ENCODE assay signal across 23 cellular contexts in genomic region chr10:103885617-103886016, GRCh38. TPM values are rescaled to one million over a fixed set of nuclear protein-coding genes. Genes with fewer than 3 reads are reported as not detected.
DNase-seq lines count a peak whose midpoint lies in the region; ATAC-seq and TF ChIP-seq lines count a peak whose summit lies in the region.
"Had no signal": no experiment of that assay in that cellular context is flagged by ENCODE, and none has a peak within 500 bp of the region (broad histone marks: within the 10 kb centered on the region; RNA-seq: fewer than 3 reads in every experiment).

No MANE protein-coding gene starts in this region.

- in situ Hi-C loops in brain microvascular endothelial cell (cut with HindIII; ENCODE audit: low pct_ligation_motif_present, low sequenced_read_pairs) (no loop called here), G401 (cut with HindIII; ENCODE audit: low sequenced_read_pairs) (no loop called here)

- H3K9me3 ChIP-seq in left ventricle myocardium inferior (replicated peaks) (no peaks in the 10 kb centered on the region), right atrium auricular region (no peaks in the 10 kb centered on the region), aorta (ENCODE audit: control insufficient read depth, low read length) (no peaks in the 10 kb centered on the region)
- H3K9me3 ChIP-seq: A549, HAP-1, SK-N-SH, upper lobe of right lung had no signal

- H3K27ac ChIP-seq in left ventricle myocardium inferior (replicated peaks): peak overlapping the region; percentile 47
- peak overlapping the region; percentile 64 for H3K27ac ChIP-seq in brain microvascular endothelial cell
- peak overlapping the region; percentile 3 to 32 for H3K27ac ChIP-seq in right atrium auricular region
- peak overlapping the region in 1 of 2 donors; percentile 58 for H3K27ac ChIP-seq in aorta (ENCODE audit: low read depth in 1 of 2, low read length in 2 of 2)
- H3K27ac ChIP-seq: C4-2B, upper lobe of right lung, VCaP had no signal

- H3K4me3 ChIP-seq in left ventricle myocardium inferior (no peak overlapping the region), brain microvascular endothelial cell (ENCODE audit: low read depth, low read length) (no peak overlapping the region), right atrium auricular region (no peak overlapping the region), aorta (ENCODE audit: low read length in 2 of 2) (no peak overlapping the region)
- H3K4me3 ChIP-seq: A549, HAP-1, upper lobe of right lung had no signal

- H3K36me3 ChIP-seq in left ventricle myocardium inferior (peaks cover 42% of the 10 kb centered on the region), brain microvascular endothelial cell (replicated peaks) (peaks cover 16% of the 10 kb centered on the region), right atrium auricular region (peaks cover 39% of the 10 kb centered on the region), aorta (ENCODE audit: control insufficient read depth in 1 of 2, insufficient read depth in 2 of 2, low read length in 1 of 2) (peaks cover 0 to 6% of the 10 kb centered on the region in 2 donors)
- H3K36me3 ChIP-seq: HAP-1 had no signal

- DNase-seq in left ventricle myocardium inferior: no peak
- DNase-seq in cardiac septum (ENCODE audit: low spot score): no peak
- peak; percentile 90 for DNase-seq in brain microvascular endothelial cell
- no peak for DNase-seq in right atrium auricular region (ENCODE audit: low spot score)
- no peak for DNase-seq in aorta
- no peak for DNase-seq in G401 (ENCODE audit: low spot score)
- no peak for DNase-seq in NOMO-1 (lab: John Stamatoyannopoulos, UW; ENCODE audit: unreplicated experiment in 2 of 2)
- DNase-seq: activated CD4-positive, alpha-beta T cell treated with anti-CD3 and anti-CD28 coated beads, Interleukin-2, amount 50 U/mL, for 1 hour; activated naive CD8-positive, alpha-beta T cell treated with anti-CD3 and anti-CD28 coated beads, Interleukin-2, amount 10 ng/mL, durations not matched to agents 7 days and 5 days; Calu3; mesendoderm; NCI-H1105 treated with DMSO at 0.1 percent for 48 hours; NCI-H2107; NCI-H510A treated with DMSO at 0.1 percent for 48 hours; retina; SK-N-SH; stimulated activated CD8-positive, alpha-beta memory T cell treated with anti-CD3 and anti-CD28 coated beads, Interleukin-4, amount 100 ng/mL, for 48 hours; upper lobe of right lung had no signal

- ATAC-seq in aorta (ENCODE audit: low FRiP score) (peak; percentile 49), HG02798 (IDR thresholded peaks at IDR 0.05; ENCODE audit: poor library complexity, unreplicated experiment) (no peak)

- intact Hi-C loops in left ventricle myocardium inferior (cut with micrococcal nuclease): loop anchor here (2.0 to 10.0 kb wide), 3 partner anchors 79 to 323 kb away; partner anchors contain the start of genes SFR1 and SLK
- intact Hi-C loops in cardiac septum (cut with DNase I): loop anchor here (1.0 to 5.0 kb wide), 3 partner anchors 82 to 172 kb away; partner anchors contain the start of gene SLK
- intact Hi-C loops in aorta (cut with DNase I): loop anchor here (5.0 to 10.0 kb wide), 4 partner anchors 82 to 327 kb away; partner anchors contain the start of genes SLK (in 2 of the 2) and SFR1 (in 1 of the 2)

- H3K27me3 ChIP-seq in left ventricle myocardium inferior (ENCODE audit: low read depth): no peaks in the 10 kb centered on the region
- no peaks in the 10 kb centered on the region for H3K27me3 ChIP-seq in brain microvascular endothelial cell (replicated peaks)
- no peaks in the 10 kb centered on the region for H3K27me3 ChIP-seq in right atrium auricular region
- no peaks in the 10 kb centered on the region for H3K27me3 ChIP-seq in aorta (ENCODE audit: control insufficient read depth in 1 of 2, insufficient read depth in 2 of 2, low read length in 1 of 2)
- H3K27me3 ChIP-seq: upper lobe of right lung had no signal

- peaks cover 63% of the 10 kb centered on the region for H3K4me1 ChIP-seq in left ventricle myocardium inferior
- peaks cover 0 to 30% of the 10 kb centered on the region in 2 donors for H3K4me1 ChIP-seq in right atrium auricular region
- H3K4me1 ChIP-seq in aorta (ENCODE audit: control insufficient read depth in 1 of 2, insufficient read depth in 2 of 2, low read length in 2 of 2): peaks cover 3 to 4% of the 10 kb centered on the region in 2 donors
- H3K4me1 ChIP-seq: HAP-1 had no signal

- WGBS in aorta, 2 donors: 16 to 17% methylated on average over 6 of the region's 6 CpGs

- TF ChIP-seq CTCF in left ventricle myocardium inferior (IDR thresholded peaks at IDR 0.05; ENCODE audit: borderline replicate concordance): no peak
- no peak for TF ChIP-seq CTCF in brain microvascular endothelial cell (IDR thresholded peaks at IDR 0.05; ENCODE audit: low read depth, low read length, missing control alignments)
- no peak for TF ChIP-seq CTCF in right atrium auricular region (IDR thresholded peaks at IDR 0.05)

RNA-seq across cellular contexts. Expression of gene SH3PXD2A, which starts 30.2 kb away (rescaled TPM):
- total RNA-seq in left ventricle myocardium inferior (34.4 TPM), cardiac septum (45.0 TPM), right atrium auricular region (10 to 100 TPM; 14.6 to 18.2 TPM), aorta (10 to 100 TPM; 55.9 to 69.1 TPM)
- polyA plus RNA-seq in aorta: 10 to 100 TPM; 18.7 to 29.1 TPM
- total RNA-seq in G401 (2014; rRNA removed; shearing (Covaris generic)): 11.0 and 19.1 TPM in 2 replicates

RNA-seq across cellular contexts. Expression of gene STN1, which starts 32.4 kb away (rescaled TPM):
- total RNA-seq in left ventricle myocardium inferior (30.7 TPM), cardiac septum (33.9 TPM), right atrium auricular region (10 to 100 TPM; 26.8 to 35.3 TPM), aorta (10 to 100 TPM; 20.3 to 24.2 TPM)
- polyA plus RNA-seq in aorta: 10 to 100 TPM; 16.9 to 20.8 TPM
- 24.1 and 28.7 TPM in 2 replicates for total RNA-seq in G401 (2014; rRNA removed; shearing (Covaris generic))
